ENCODE assay signal across 1 cellular context in genomic region chr1:116927049-116927798, GRCh38.
TF ChIP-seq lines count a peak whose summit lies in the region.

No MANE protein-coding gene starts in this region.

TF ChIP-seq in GM12878, 131 proteins besides CTCF, POLR2A, EP300 and RAD21 (continued from another document):
- TF ChIP-seq ZNF592 (IDR thresholded peaks at IDR 0.05) (no peak), LARP7 (IDR thresholded peaks at IDR 0.05) (no peak), ASH2L (IDR thresholded peaks at IDR 0.05; ENCODE audit: borderline replicate concordance, low read depth) (no peak), SIX5 (IDR thresholded peaks at IDR 0.05; ENCODE audit: low read depth, low read length, severe bottlenecking) (no peak), CREM (IDR thresholded peaks at IDR 0.05; ENCODE audit: low read depth) (no peak)
